8 cellular contexts compared by ENCODE assay signal in the genomic region with DNA sequence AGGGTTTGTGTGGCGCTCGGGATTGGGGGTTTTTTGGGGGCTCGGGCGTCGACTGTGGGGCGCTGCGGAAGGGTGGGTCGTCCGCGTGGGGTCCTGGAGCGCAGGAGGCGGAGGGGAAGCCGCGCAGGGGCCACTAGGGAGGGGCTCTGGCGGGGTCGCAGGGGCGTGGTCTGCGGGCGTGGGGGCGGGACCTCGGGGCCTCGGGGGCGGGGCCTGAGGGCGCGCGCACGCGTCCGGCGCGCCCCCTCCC. TPM values are rescaled to one million over a fixed set of nuclear protein-coding genes. Genes with fewer than 3 reads are reported as not detected.
DNase-seq lines count a peak whose midpoint lies in the region; ATAC-seq and TF ChIP-seq lines count a peak whose summit lies in the region.
"Not testable (repeated sequence)": the region's sequence is repeated elsewhere in the genome, so short reads cannot be mapped to it uniquely, and the experiment has no call there.

Gene EPN2 (plus strand): TSS at position 228 of the 250 bp plus-strand sequence. CDS start 45,754 bp downstream, outside the sequence.

- not testable (repeated sequence) for H3K4me1 Mint-ChIP-seq in activated B cell treated with CpG ODN at 0.5 μM for 24 hours

- CTCF ChIA-PET in activated B cell treated with CpG ODN at 0.5 μM for 24 hours (lab: Charles Lee), result not testable (repeated sequence)

- not testable (repeated sequence) for TF ChIP-seq POLR2A in lower leg skin (IDR thresholded peaks at IDR 0.05); sigmoid colon (IDR thresholded peaks at IDR 0.05)

- WGBS in lower leg skin, 2 donors, result 0% methylated on average over 6 of the region's 31 CpGs; no CpG with 5 or more reads in 1 of the 2 donors
- 0% methylated on average over 20 of the region's 31 CpGs for WGBS in sigmoid colon, 2 donors

- H3K36me3 Mint-ChIP-seq in activated B cell treated with CpG ODN at 0.5 μM for 24 hours (ENCODE audit: low read depth), result not testable (repeated sequence)

- intact Hi-C loops in activated B cell treated with CpG ODN at 0.5 μM for 24 hours (cut with micrococcal nuclease); lower leg skin (cut with DNase I; ENCODE audit: low total_unique reads); sigmoid colon (cut with DNase I): not testable (repeated sequence)

- H3K27ac Mint-ChIP-seq in activated B cell treated with CpG ODN at 0.5 μM for 24 hours, result peak within 1 kb of the TSS; percentile 50

- H3K27ac ChIP-seq in HUES6 (ENCODE audit: low read depth, low read length) (peak within 1 kb of the TSS; percentile 73; the same call in 1 of the 2 replicates), angular gyrus (ENCODE audit: low read depth, low read length) (peak within 1 kb of the TSS; percentile 92), sigmoid colon (peak within 1 kb of the TSS; percentile 86 to 94 (median 92)), temporal lobe (ENCODE audit: low read depth, low read length) (peak within 1 kb of the TSS; percentile 92)

- H3K4me3 Mint-ChIP-seq in activated B cell treated with CpG ODN at 0.5 μM for 24 hours, result peak within 1 kb of the TSS; percentile 88

- not testable (repeated sequence) for H3K9me3 Mint-ChIP-seq in activated B cell treated with CpG ODN at 0.5 μM for 24 hours

- peak within 1 kb of the TSS; percentile 94 for H3K4me3 ChIP-seq in HUES6 (ENCODE audit: low read depth, low read length)
- peak within 1 kb of the TSS; percentile 96 for H3K4me3 ChIP-seq in lower leg skin (ENCODE audit: low read depth, poor library complexity, severe bottlenecking)
- peak within 1 kb of the TSS; percentile 77 to 97 (median 96) for H3K4me3 ChIP-seq in sigmoid colon

- peak; percentile 14 for DNase-seq in COLO829 (ENCODE audit: low spot score)
- DNase-seq in activated B cell treated with CpG ODN at 0.5 μM for 24 hours, result peak; percentile 68
- DNase-seq in fibroblast of peridontal ligament (ENCODE audit: extremely low read depth), result peak; percentile 47
- DNase-seq in lower leg skin (ENCODE audit: low spot score in 2 of 2), result peak in 1 of 2 donors; percentile 90
- peak; percentile 82 for DNase-seq in sigmoid colon

- not testable (repeated sequence) for H3K27me3 Mint-ChIP-seq in activated B cell treated with CpG ODN at 0.5 μM for 24 hours

- not testable (repeated sequence) for H3K27me3 ChIP-seq in HUES6 (ENCODE audit: control insufficient read depth, insufficient read depth, low read length); sigmoid colon

- peak; percentile 87 for ATAC-seq in activated B cell treated with CpG ODN at 0.5 μM for 24 hours (ENCODE audit: low read depth)

- H3K4me1 ChIP-seq in HUES6 (ENCODE audit: control insufficient read depth, insufficient read depth, low read length) (peaks cover 12% of the 10 kb centered on the region), sigmoid colon (peaks cover 0 to 30% (median 24%) of the 10 kb centered on the region in 4 donors)

- not testable (repeated sequence) for TF ChIP-seq EP300 in sigmoid colon (IDR thresholded peaks at IDR 0.05)

- TF ChIP-seq CTCF in activated B cell treated with CpG ODN at 0.5 μM for 24 hours (IDR thresholded peaks at IDR 0.05); lower leg skin (IDR thresholded peaks at IDR 0.05): not testable (repeated sequence)
- TF ChIP-seq CTCF in sigmoid colon (IDR thresholded peaks at IDR 0.05), result peak in 1 of 4 experiments; percentile 28

- not testable (repeated sequence) for H3K36me3 ChIP-seq in HUES6 (ENCODE audit: control insufficient read depth, insufficient read depth, low read length); sigmoid colon

- H3K9ac ChIP-seq in HUES6 (ENCODE audit: low read length), result peak within 1 kb of the TSS; percentile 84

- POLR2A ChIA-PET in activated B cell treated with CpG ODN at 0.5 μM for 24 hours (lab: Charles Lee), result not testable (repeated sequence)

- not testable (repeated sequence) for H3K9me3 ChIP-seq in HUES6 (ENCODE audit: control insufficient read depth, insufficient read depth, low read depth, low read length); sigmoid colon

RNA-seq across cellular contexts. Expression of gene EPN2, which starts in this region (rescaled TPM):
- total RNA-seq in activated B cell treated with CpG ODN at 0.5 μM for 24 hours (11.6 and 16.6 TPM in 2 replicates), lower leg skin (100 to 1,000 TPM in 2 of 4 donors, 10 to 100 TPM in 2; 69.4 to 251 (median 96.3) TPM), sigmoid colon (10 to 100 TPM; 31.7 to 55.4 (median 47.6) TPM), temporal lobe (44.7 TPM)
- polyA plus RNA-seq in sigmoid colon, result 10 to 100 TPM; 12.0 to 22.1 (median 15.3) TPM
